Comparison of ENCODE assay signal across 17 cellular contexts in the genomic region with DNA sequence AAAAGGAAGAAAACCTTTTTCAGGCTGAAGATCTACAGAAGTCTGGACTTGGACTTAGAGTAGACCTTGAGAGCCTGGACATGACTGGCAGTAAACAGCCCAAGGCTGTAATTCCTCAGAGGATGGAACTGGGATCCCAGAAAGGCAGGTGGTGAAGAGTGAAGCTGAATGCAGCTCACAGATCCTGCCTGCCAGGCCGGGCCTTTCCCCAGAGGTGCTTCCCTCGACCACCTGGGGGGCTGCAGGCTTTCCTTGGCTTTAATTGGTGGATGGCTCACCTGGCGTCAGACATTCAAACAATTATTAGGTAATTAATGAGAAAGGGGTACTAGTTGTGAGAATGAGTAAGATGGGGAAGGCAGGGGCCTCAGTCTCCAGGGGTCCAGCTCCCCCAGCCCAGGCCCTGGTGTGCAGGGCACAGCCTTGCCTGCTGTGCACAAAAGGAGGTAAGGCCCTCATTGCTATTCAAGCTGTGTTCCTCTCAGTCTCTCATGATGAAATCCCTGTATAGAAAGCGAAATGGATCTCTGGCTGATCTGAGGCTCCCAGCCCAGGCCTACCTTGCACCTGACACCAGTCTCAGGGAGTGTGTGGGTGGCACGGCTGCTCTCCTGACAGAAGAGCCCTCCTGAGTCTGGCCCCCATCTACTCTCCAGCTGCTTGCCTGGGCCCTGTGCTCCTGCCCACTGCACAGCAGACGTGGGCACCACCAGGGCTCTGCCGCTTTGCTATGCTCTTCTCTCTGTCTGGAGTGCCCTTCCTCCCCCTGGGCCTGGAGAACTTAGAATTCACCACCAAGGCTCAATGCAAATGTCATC.
A peak's percentile ranks its signal among the peaks of the same experiment; 100 is the strongest.
DNase-seq lines count a peak whose midpoint lies in the region; ATAC-seq lines count a peak whose summit lies in the region.
"Had no signal": no experiment of that assay in that cellular context is flagged by ENCODE, and none has a peak within 500 bp of the region (broad histone marks: within the 10 kb centered on the region; RNA-seq: fewer than 3 reads in every experiment).

No MANE protein-coding gene starts in this region.

- H3K4me3 ChIP-seq in H7 (ENCODE audit: insufficient read depth, low read depth, low read length), result no peak overlapping the region
- H3K4me3 ChIP-seq: BLaER1 treated with 17β-estradiol and CSF1 and Interleukin-3, amounts not matched to agents 10 nM and 100 nM; HAP-1 had no signal

- no peaks in the 10 kb centered on the region for H3K36me3 ChIP-seq in H7 (replicated peaks; ENCODE audit: control insufficient read depth, insufficient read depth, low read length)
- H3K36me3 ChIP-seq: BLaER1 treated with 17β-estradiol and CSF1 and Interleukin-3, amounts not matched to agents 10 nM and 100 nM; HAP-1 had no signal

- no peak for ATAC-seq in GM19452 (IDR thresholded peaks at IDR 0.05; ENCODE audit: unreplicated experiment)
- no peak for ATAC-seq in GM18867 (IDR thresholded peaks at IDR 0.05; ENCODE audit: unreplicated experiment)
- ATAC-seq in stimulated activated naive CD8-positive, alpha-beta T cell treated with anti-CD3 and anti-CD28 coated beads, Interleukin-15, Interleukin-2, amounts not matched to agents 100 U/mL and 50 U/mL, for 24 hours, result no peak

- DNase-seq in H7, result peak; percentile 53
- DNase-seq in NCI-H146 (lab: John Stamatoyannopoulos, UW), result peak; percentile 79
- peak; percentile 14 for DNase-seq in NCI-H69 (lab: John Stamatoyannopoulos, UW)
- no peak for DNase-seq in stimulated activated naive CD8-positive, alpha-beta T cell treated with anti-CD3 and anti-CD28 coated beads, Interleukin-15, Interleukin-2, amounts not matched to agents 100 U/mL and 50 U/mL, for 24 hours
- DNase-seq in stimulated activated CD4-positive, alpha-beta T cell treated with anti-CD3 and anti-CD28 coated beads, Interleukin-2, amount 100 ng/mL, for 24 hours, result no peak
- DNase-seq: CD4-positive, alpha-beta memory T cell; KBM-7; NCI-H1092; NCI-H1694; NCI-H2081; NCI-H226; NCI-H524 treated with DMSO at 0.1 percent for 48 hours; Right ventricle myocardium superior had no signal

- H3K27me3 ChIP-seq in H7 (ENCODE audit: control insufficient read depth, insufficient read depth, low read length), result peaks cover 10% of the 10 kb centered on the region
- H3K27me3 ChIP-seq: BLaER1 treated with 17β-estradiol and CSF1 and Interleukin-3, amounts not matched to agents 10 nM and 100 nM had no signal

Comparison
In these comparisons a context has a peak if more than half of its experiments do, and no peak if none do; other contexts are left out.
1. DNase-seq: peak in H7 (single experiment), NCI-H146 (single experiment) and NCI-H69 (single experiment); none in stimulated activated naive CD8-positive, alpha-beta T cell treated with anti-CD3 and anti-CD28 coated beads, Interleukin-15, Interleukin-2, amounts not matched to agents 100 U/mL and 50 U/mL, for 24 hours (single experiment) and stimulated activated CD4-positive, alpha-beta T cell treated with anti-CD3 and anti-CD28 coated beads, Interleukin-2, amount 100 ng/mL, for 24 hours (0 of 2).